In genomic region chr11:36817336-36817965, GRCh38 we compare ENCODE assay signal across 19 cellular contexts.
DNase-seq lines count a peak whose midpoint lies in the region; ATAC-seq and TF ChIP-seq lines count a peak whose summit lies in the region.
"Had no signal": no experiment of that assay in that cellular context is flagged by ENCODE, and none has a peak within 500 bp of the region (broad histone marks: within the 10 kb centered on the region; RNA-seq: fewer than 3 reads in every experiment).

No MANE protein-coding gene starts in this region.

- H3K4me3 ChIP-seq in AG10803 (ENCODE audit: low read length) (no peak overlapping the region), transverse colon (no peak overlapping the region), Karpas-422 (ENCODE audit: low read length) (no peak overlapping the region)
- H3K4me3 ChIP-seq: upper lobe of right lung had no signal

- no peak for TF ChIP-seq POLR2A in transverse colon (IDR thresholded peaks at IDR 0.05)

- H3K9me3 ChIP-seq in transverse colon (no peaks in the 10 kb centered on the region), Karpas-422 (ENCODE audit: low read length) (no peaks in the 10 kb centered on the region)
- H3K9me3 ChIP-seq: upper lobe of right lung had no signal

- H3K4me2 ChIP-seq in Karpas-422 (ENCODE audit: low read depth, low read length, poor library complexity, severe bottlenecking) = no peak overlapping the region

- no peak for TF ChIP-seq EP300 in transverse colon (IDR thresholded peaks at IDR 0.05; ENCODE audit: low read depth)

- peak; percentile 4 for DNase-seq in AG10803 (ENCODE audit: low read depth)
- peak; percentile 30 for DNase-seq in RWPE1 (ENCODE audit: low spot score)
- DNase-seq in glomerular visceral epithelial cell (ENCODE audit: extremely low spot score) = peak; percentile 2
- DNase-seq in Right ventricle myocardium superior = no peak
- no peak for DNase-seq in activated gamma-delta T cell treated with Interleukin-2 at 50 U/mL for 16 hours
- no peak for DNase-seq in transverse colon
- no peak for DNase-seq in Karpas-422
- DNase-seq: activated CD8-positive, alpha-beta memory T cell treated with anti-CD3 and anti-CD28 coated beads, Interleukin-2, amount 50 U/mL, for 4 hours; activated naive CD4-positive, alpha-beta T cell treated with anti-CD3 and anti-CD28 coated beads, Interleukin-2, amount 50 U/mL, for 16 hours; CD8-positive, alpha-beta T cell; NCI-H1436 treated with DMSO at 0.1 percent for 48 hours; NCI-H446 treated with DMSO at 0.1 percent for 48 hours; stimulated activated naive B cell treated with anti-CD40 and anti-IgM and Interleukin-4, amounts not matched to agents 10 μg/mL and 1 μg/mL and 100 μg/mL, for 72 hours; T-helper 1 cell; upper lobe of right lung had no signal

- H3K79me2 ChIP-seq in Karpas-422 (ENCODE audit: low read length) = no peaks in the 10 kb centered on the region

- no peaks in the 10 kb centered on the region; the same call in 1 of the 2 replicates for H3K9me2 ChIP-seq in Karpas-422 (replicated peaks; ENCODE audit: insufficient read depth, low read length)

- CTCF ChIA-PET in RWPE1 (lab: Yijun Ruan, JAX) = no interaction called here

- H3K4me1 ChIP-seq in transverse colon = no peaks in the 10 kb centered on the region
- no peaks in the 10 kb centered on the region for H3K4me1 ChIP-seq in Karpas-422 (ENCODE audit: low read length)
- H3K4me1 ChIP-seq: upper lobe of right lung had no signal

- 72% methylated on average over 6 of the region's 6 CpGs; no CpG with 5 or more reads in 1 of the 2 donors for WGBS in transverse colon (ENCODE audit: low coverage in 1 of 2), 2 donors

- in situ Hi-C loops in transverse colon (cut with MboI; ENCODE audit: low pct_ligation_motif_present in 1 of 4, low pct_unique_long_range_greater_than_20kb in 1 of 4, low sequenced_read_pairs in 3 of 4) = no loop called here

- intact Hi-C loops in Right ventricle myocardium superior (cut with DNase I) (no loop called here), transverse colon (cut with DNase I; ENCODE audit: low total_unique reads) (no loop called here)

- POLR2A ChIA-PET in RWPE1 (lab: Yijun Ruan, JAX; ENCODE audit: low non-redundant PET) = no interaction called here

- TF ChIP-seq CTCF in AG10803 (conservative IDR thresholded peaks at IDR 0.05; ENCODE audit: low read length) (no peak), RWPE1 (conservative IDR thresholded peaks at IDR 0.05; ENCODE audit: low read depth) (no peak), transverse colon (IDR thresholded peaks at IDR 0.05) (no peak)

- no peaks in the 10 kb centered on the region for H4K20me1 ChIP-seq in Karpas-422 (ENCODE audit: insufficient read depth, low read depth, low read length)

- H3K36me3 ChIP-seq in transverse colon (no peaks in the 10 kb centered on the region), Karpas-422 (ENCODE audit: insufficient read depth, low read length) (no peaks in the 10 kb centered on the region)
- H3K36me3 ChIP-seq: upper lobe of right lung had no signal

- no peaks in the 10 kb centered on the region for H3K27me3 ChIP-seq in transverse colon
- H3K27me3 ChIP-seq in Karpas-422 (ENCODE audit: low read length) = no peaks in the 10 kb centered on the region
- H3K27me3 ChIP-seq: upper lobe of right lung had no signal

- no peak overlapping the region for H3K27ac ChIP-seq in RWPE1
- H3K27ac ChIP-seq in transverse colon = no peak overlapping the region
- H3K27ac ChIP-seq in Karpas-422 (ENCODE audit: low read length) = no peak overlapping the region
- H3K27ac ChIP-seq: upper lobe of right lung had no signal

- H2AFZ ChIP-seq in Karpas-422 (ENCODE audit: low read length) = no peak overlapping the region

- ATAC-seq in GM19463 (IDR thresholded peaks at IDR 0.05; ENCODE audit: unreplicated experiment) = peak; percentile 51
- ATAC-seq in Right ventricle myocardium superior (ENCODE audit: poor library complexity) = no peak
- ATAC-seq: activated CD4-positive, CD25-positive, alpha-beta regulatory T cell treated with anti-CD3 and anti-CD28 coated beads, Interleukin-2, amount 50 U/mL, for 24 hours; CD8-positive, alpha-beta T cell; left lobe of liver; Panc1; stimulated activated naive B cell treated with anti-CD40 and anti-IgM and Interleukin-4, amounts not matched to agents 10 μg/mL and 1 μg/mL and 100 μg/mL, for 72 hours had no signal

- no peak overlapping the region for H3K9ac ChIP-seq in Karpas-422 (ENCODE audit: low read length)

Comparison
In these comparisons a context has a peak if more than half of its experiments do, and no peak if none do; other contexts are left out.
1. DNase-seq: peak in AG10803 (single experiment), RWPE1 (single experiment) and glomerular visceral epithelial cell (single experiment); none in Right ventricle myocardium superior (single experiment), activated gamma-delta T cell treated with Interleukin-2 at 50 U/mL for 16 hours (single experiment), transverse colon (single experiment) and Karpas-422 (single experiment).